In the genomic region with DNA sequence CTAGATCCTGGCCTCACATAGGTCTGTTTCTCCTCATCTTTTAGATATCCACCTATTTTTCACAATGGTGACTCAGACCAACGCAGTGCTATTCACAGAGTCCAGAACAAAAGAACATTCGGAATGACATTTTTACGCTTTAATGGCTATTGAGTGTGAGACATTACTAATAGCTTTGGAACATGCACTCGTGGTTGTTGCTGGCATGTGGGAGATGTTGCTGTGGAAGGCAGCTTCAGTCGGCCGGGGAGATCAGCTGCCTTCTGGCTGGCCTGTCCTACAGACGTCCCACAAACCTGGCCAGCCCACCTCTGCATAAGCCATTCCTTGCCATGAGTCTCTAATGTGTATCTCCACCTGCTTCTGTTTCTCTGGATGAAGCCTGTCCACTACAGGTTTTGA, we compare ENCODE assay signal across 8 cellular contexts. TPM values are rescaled to one million over a fixed set of nuclear protein-coding genes. Genes with fewer than 3 reads are reported as not detected.
DNase-seq lines count a peak whose midpoint lies in the region; ATAC-seq and TF ChIP-seq lines count a peak whose summit lies in the region.

No MANE protein-coding gene starts in this region.

- TF ChIP-seq CTCF in OCI-LY7 (conservative IDR thresholded peaks at IDR 0.05; ENCODE audit: low read length), result no peak
- no peak for TF ChIP-seq CTCF in epithelial cell of proximal tubule (conservative IDR thresholded peaks at IDR 0.05; ENCODE audit: low read depth, low read length)

- H3K4me3 ChIP-seq in OCI-LY7 (ENCODE audit: low read depth, low read length, poor library complexity, severe bottlenecking) (no peak overlapping the region), epithelial cell of proximal tubule (ENCODE audit: low read depth, low read length) (no peak overlapping the region), skeletal muscle cell (ENCODE audit: low read depth, low read length) (no peak overlapping the region)

- H4K20me1 ChIP-seq in OCI-LY7 (ENCODE audit: insufficient read depth, low read length), result no peaks in the 10 kb centered on the region; the same call in 1 of the 2 replicates

- peak overlapping the region; percentile 98 for H3K4me2 ChIP-seq in OCI-LY7 (ENCODE audit: low read length)

- POLR2A ChIA-PET in OCI-LY7 (lab: Charles Lee), result interaction anchor here (0.6 kb wide), 1 partner anchor 65 kb away, joined by 3 read pairs; no protein-coding TSS in a partner anchor

- H3K27ac ChIP-seq in OCI-LY7 (ENCODE audit: low read depth, low read length, poor library complexity, severe bottlenecking), result peak overlapping the region; percentile 44

- H2AFZ ChIP-seq in OCI-LY7 (ENCODE audit: low read length), result no peak overlapping the region

- no peak for ATAC-seq in GM21737 (IDR thresholded peaks at IDR 0.05; ENCODE audit: unreplicated experiment)

- CTCF ChIA-PET in OCI-LY7 (lab: Charles Lee; ENCODE audit: unreplicated experiment), result interaction anchor here (0.8 kb wide), 1 partner anchor 12 kb away, joined by 3 read pairs; no protein-coding TSS in a partner anchor

- H3K36me3 ChIP-seq in OCI-LY7 (ENCODE audit: insufficient read depth, low read length), result peaks cover 7% of the 10 kb centered on the region; the same call in 1 of the 2 replicates

- no peaks in the 10 kb centered on the region for H3K9me3 ChIP-seq in OCI-LY7 (ENCODE audit: low read length)

- no peaks in the 10 kb centered on the region for H3K9me2 ChIP-seq in OCI-LY7 (ENCODE audit: insufficient read depth, low read length)

- BruUV-seq in OCI-LY7 (replicated peaks; lab: Mats Ljungman, UMichigan), result no TSS peak

- peaks cover 74% of the 10 kb centered on the region for H3K4me1 ChIP-seq in OCI-LY7 (ENCODE audit: insufficient read depth, low read length, poor library complexity, severe bottlenecking)

- DNase-seq in ELR (ENCODE audit: low read depth) (peak; percentile 83), OCI-LY7 (ENCODE audit: low spot score) (no peak), epithelial cell of proximal tubule (ENCODE audit: low read depth) (peak; percentile 97), skeletal muscle cell (ENCODE audit: low read depth) (peak; percentile 86), NOMO-1 treated with dmso at 0.1 percent for 144 hours (lab: John Stamatoyannopoulos, UW; ENCODE audit: unreplicated experiment) (no peak), NCI-H524 treated with DMSO at 0.1 percent for 48 hours (lab: John Stamatoyannopoulos, UW) (no peak), cortex of kidney (lab: John Stamatoyannopoulos, UW) (no peak)

- peaks cover 59% of the 10 kb centered on the region for H3K79me2 ChIP-seq in OCI-LY7 (ENCODE audit: insufficient read depth, low read depth, low read length)

- intact Hi-C loops in OCI-LY7 (cut with micrococcal nuclease; ENCODE audit: unreplicated experiment), result loop anchor here (10.0 kb wide), 1 partner anchor 634 kb away; a partner anchor contains a TSS

RNA-seq across cellular contexts. Expression of a gene that starts 3.4 kb away (rescaled TPM):
- 13.5 and 16.4 TPM in 2 replicates for total RNA-seq in OCI-LY7 (2014; rRNA removed; shearing (Covaris generic))
- total RNA-seq in OCI-LY7 (2022), result 25.2 and 28.9 TPM in 2 replicates
- total RNA-seq in epithelial cell of proximal tubule, result 18.8 and 19.1 TPM in 2 replicates

Comparison
In these comparisons a context has a peak if more than half of its experiments do, and no peak if none do; other contexts are left out.
1. DNase-seq: peak in ELR (single experiment), epithelial cell of proximal tubule (single experiment) and skeletal muscle cell (single experiment); none in OCI-LY7 (single experiment), NOMO-1 treated with dmso at 0.1 percent for 144 hours (single experiment), NCI-H524 treated with DMSO at 0.1 percent for 48 hours (single experiment) and cortex of kidney (single experiment).